Comparison of ENCODE assay signal across 1 cellular context in the genomic region with DNA sequence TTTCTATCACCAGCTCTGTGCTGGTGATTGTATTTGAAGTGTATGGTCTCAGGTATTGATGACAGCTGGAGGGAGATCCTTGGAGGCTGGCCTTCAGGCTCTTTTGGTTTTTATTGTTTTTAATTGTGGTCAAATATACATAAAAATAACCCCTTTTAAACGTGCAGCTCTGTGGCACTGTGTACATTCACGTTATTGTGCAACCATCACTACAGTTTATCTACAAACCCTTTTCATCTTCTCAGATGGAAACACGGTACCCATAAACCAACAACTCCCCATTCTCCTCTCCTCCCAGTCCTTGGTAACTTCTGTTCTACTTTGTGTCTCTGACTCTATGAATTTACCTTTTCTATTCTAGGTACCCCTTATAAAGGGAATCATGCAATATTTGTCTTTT.
TF ChIP-seq lines count a peak whose summit lies in the region.

No MANE protein-coding gene starts in this region.

TF ChIP-seq in IMR-90, 13 proteins besides CTCF, POLR2A, EP300 and RAD21:
- no peak for TF ChIP-seq SMC3 (IDR thresholded peaks at IDR 0.05; ENCODE audit: low read depth, low read length)
- peak; percentile 64 for TF ChIP-seq CEBPB (IDR thresholded peaks at IDR 0.05; ENCODE audit: low read depth, low read length)
- no peak for TF ChIP-seq CHD1 (IDR thresholded peaks at IDR 0.05; ENCODE audit: low read depth, low read length)
